Comparison of ENCODE assay signal across 23 cellular contexts in genomic region chr9:135346438-135347050, GRCh38.
"Had no signal": no experiment of that assay in that cellular context is flagged by ENCODE, and none has a peak within 500 bp of the region (broad histone marks: within the 10 kb centered on the region; RNA-seq: fewer than 3 reads in every experiment).

No MANE protein-coding gene starts in this region.

- H3K36me3 ChIP-seq: Peyer's patch had no signal

- H3K27me3 ChIP-seq: Peyer's patch had no signal

- H3K4me3 ChIP-seq: Peyer's patch had no signal

- H3K9me3 ChIP-seq: Peyer's patch had no signal

- H3K4me1 ChIP-seq: Peyer's patch had no signal

- H3K4me3 Mint-ChIP-seq: activated CD4-positive, alpha-beta T cell treated with anti-CD3 and anti-CD28 coated beads for 36 hours; activated CD8-positive, alpha-beta T cell treated with anti-CD3 and anti-CD28 coated beads for 36 hours; activated naive CD8-positive, alpha-beta T cell; activated T-cell treated with anti-CD3 and anti-CD28 coated beads, Interleukin-2, amount 50 U/mL, for 24 hours; activated T-helper 1 cell treated with anti-CD3 and anti-CD28 coated beads, Interleukin-12 subunit alpha, Interleukin-12 subunit beta, Interleukin-2, Interleukin-4 antibody, amounts not matched to agents 30 ng/mL and 10 ng/mL and 1 ng/mL, durations not matched to agents 14 hours and 24 hours and 36 hours had no signal

- H3K27ac Mint-ChIP-seq: activated CD4-positive, alpha-beta T cell treated with anti-CD3 and anti-CD28 coated beads for 36 hours; activated CD8-positive, alpha-beta T cell treated with anti-CD3 and anti-CD28 coated beads for 36 hours; activated naive CD8-positive, alpha-beta T cell; activated T-cell treated with anti-CD3 and anti-CD28 coated beads, Interleukin-2, amount 50 U/mL, for 24 hours; activated T-helper 1 cell treated with anti-CD3 and anti-CD28 coated beads, Interleukin-12 subunit alpha, Interleukin-12 subunit beta, Interleukin-2, Interleukin-4 antibody, amounts not matched to agents 30 ng/mL and 10 ng/mL and 1 ng/mL, durations not matched to agents 14 hours and 24 hours and 36 hours had no signal

- H3K9me3 Mint-ChIP-seq: activated CD8-positive, alpha-beta T cell treated with anti-CD3 and anti-CD28 coated beads for 36 hours; activated T-cell treated with anti-CD3 and anti-CD28 coated beads, Interleukin-2, amount 50 U/mL, for 24 hours; activated T-helper 1 cell treated with anti-CD3 and anti-CD28 coated beads, Interleukin-12 subunit alpha, Interleukin-12 subunit beta, Interleukin-2, Interleukin-4 antibody, amounts not matched to agents 30 ng/mL and 10 ng/mL and 1 ng/mL, durations not matched to agents 14 hours and 24 hours and 36 hours had no signal

- H3K4me1 Mint-ChIP-seq: activated CD4-positive, alpha-beta T cell treated with anti-CD3 and anti-CD28 coated beads for 36 hours had no signal

- H3K36me3 Mint-ChIP-seq: activated naive CD8-positive, alpha-beta T cell had no signal

- DNase-seq: activated CD4-positive, alpha-beta T cell treated with anti-CD3 and anti-CD28 coated beads for 36 hours; activated CD4-positive, alpha-beta T cell treated with anti-CD3 and anti-CD28 coated beads, Interleukin-2, amount 50 U/mL, for 1 hour; activated CD8-positive, alpha-beta T cell treated with anti-CD3 and anti-CD28 coated beads for 36 hours; activated effector memory CD4-positive, alpha-beta T cell treated with Interleukin-2 at 50 U/mL for 16 hours; activated naive CD4-positive, alpha-beta T cell; activated T-cell treated with anti-CD3 and anti-CD28 coated beads, Interleukin-2, amount 50 U/mL, for 24 hours; IMR-90; Kasumi-1; KBM-7; NCI-H1092; NCI-H1417; NCI-H1930; NCI-H345; NCI-H510A; NCI-H526 treated with DMSO at 0.1 percent for 48 hours; NK-92 treated with Interleukin-12 subunit alpha and Interleukin-12 subunit beta, amount 100 ng/mL, for 24 hours; Peyer's patch; SIG-M5; T-helper 1 cell had no signal

- H3K27ac ChIP-seq: Peyer's patch, RWPE1, VCaP had no signal
